ENCODE assay signal across 2 cellular contexts in the genomic region with DNA sequence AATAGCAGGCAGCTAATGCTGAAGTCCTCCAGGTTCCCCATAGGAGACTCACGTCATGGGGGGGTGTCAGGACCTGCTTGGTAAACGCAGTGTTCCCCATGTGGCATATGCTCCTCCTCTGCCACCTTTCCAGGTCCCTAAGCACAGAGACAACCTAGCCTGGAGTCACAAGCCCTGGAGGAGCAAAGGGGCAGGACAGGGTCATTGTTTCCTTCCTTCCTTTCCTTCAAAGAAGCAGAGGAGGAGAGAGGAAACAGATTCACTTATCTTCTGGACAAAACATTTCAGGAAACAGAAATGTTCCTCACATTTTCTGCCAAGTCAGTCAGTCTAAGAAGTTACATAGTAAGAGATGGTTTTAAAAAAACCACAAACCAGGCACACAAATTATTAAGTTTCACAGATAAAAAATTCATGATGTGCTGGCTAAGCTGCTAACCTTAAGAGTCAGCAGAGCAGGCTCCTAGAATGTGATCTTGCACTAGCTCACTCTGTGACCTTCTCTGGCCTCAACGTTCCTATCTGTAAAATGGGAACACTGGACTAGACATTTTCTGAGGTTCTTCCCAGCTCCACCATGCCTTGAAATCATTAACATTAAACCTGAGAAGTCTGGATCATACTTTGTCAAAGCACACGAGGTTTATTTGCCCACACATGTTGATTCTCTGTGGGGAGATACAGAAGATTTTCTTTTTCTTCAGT.
A peak's percentile ranks its signal among the peaks of the same experiment; 100 is the strongest.
TF ChIP-seq lines count a peak whose summit lies in the region.

No MANE protein-coding gene starts in this region.

TF ChIP-seq in K562, 482 proteins besides CTCF, POLR2A, EP300 and RAD21:
- TF ChIP-seq ADNP (tag; IDR thresholded peaks at IDR 0.05) (peak; percentile 21; the same call in 1 of the 2 replicates), RBM25 (IDR thresholded peaks at IDR 0.05; ENCODE audit: low read depth, low read length, severe bottlenecking) (peak; percentile 84), ESRRA (IDR thresholded peaks at IDR 0.05; ENCODE audit: borderline replicate concordance, low read depth) (peak; percentile 99), STAG1 (CRISPR knock-in tag; IDR thresholded peaks at IDR 0.05; ENCODE audit: borderline replicate concordance) (no peak)
- TF ChIP-seq, protein P1, sequence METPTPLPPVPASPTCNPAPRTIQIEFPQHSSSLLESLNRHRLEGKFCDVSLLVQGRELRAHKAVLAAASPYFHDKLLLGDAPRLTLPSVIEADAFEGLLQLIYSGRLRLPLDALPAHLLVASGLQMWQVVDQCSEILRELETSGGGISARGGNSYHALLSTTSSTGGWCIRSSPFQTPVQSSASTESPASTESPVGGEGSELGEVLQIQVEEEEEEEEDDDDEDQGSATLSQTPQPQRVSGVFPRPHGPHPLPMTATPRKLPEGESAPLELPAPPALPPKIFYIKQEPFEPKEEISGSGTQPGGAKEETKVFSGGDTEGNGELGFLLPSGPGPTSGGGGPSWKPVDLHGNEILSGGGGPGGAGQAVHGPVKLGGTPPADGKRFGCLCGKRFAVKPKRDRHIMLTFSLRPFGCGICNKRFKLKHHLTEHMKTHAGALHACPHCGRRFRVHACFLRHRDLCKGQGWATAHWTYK (CRISPR knock-in tag; IDR thresholded peaks at IDR 0.05), result no peak

TF ChIP-seq in HepG2, 621 proteins besides CTCF, POLR2A, EP300 and RAD21 (continued from another document):
- TF ChIP-seq ZNF7 (CRISPR knock-in tag; IDR thresholded peaks at IDR 0.05), result peak; percentile 46; the same call in 1 of the 2 replicates
- TF ChIP-seq ZNF629 (CRISPR knock-in tag; conservative IDR thresholded peaks at IDR 0.05), result 0 out of 2 replicates have a peak, but pooled peaks have one; percentile 67
